24 cellular contexts compared by ENCODE assay signal in the genomic region with DNA sequence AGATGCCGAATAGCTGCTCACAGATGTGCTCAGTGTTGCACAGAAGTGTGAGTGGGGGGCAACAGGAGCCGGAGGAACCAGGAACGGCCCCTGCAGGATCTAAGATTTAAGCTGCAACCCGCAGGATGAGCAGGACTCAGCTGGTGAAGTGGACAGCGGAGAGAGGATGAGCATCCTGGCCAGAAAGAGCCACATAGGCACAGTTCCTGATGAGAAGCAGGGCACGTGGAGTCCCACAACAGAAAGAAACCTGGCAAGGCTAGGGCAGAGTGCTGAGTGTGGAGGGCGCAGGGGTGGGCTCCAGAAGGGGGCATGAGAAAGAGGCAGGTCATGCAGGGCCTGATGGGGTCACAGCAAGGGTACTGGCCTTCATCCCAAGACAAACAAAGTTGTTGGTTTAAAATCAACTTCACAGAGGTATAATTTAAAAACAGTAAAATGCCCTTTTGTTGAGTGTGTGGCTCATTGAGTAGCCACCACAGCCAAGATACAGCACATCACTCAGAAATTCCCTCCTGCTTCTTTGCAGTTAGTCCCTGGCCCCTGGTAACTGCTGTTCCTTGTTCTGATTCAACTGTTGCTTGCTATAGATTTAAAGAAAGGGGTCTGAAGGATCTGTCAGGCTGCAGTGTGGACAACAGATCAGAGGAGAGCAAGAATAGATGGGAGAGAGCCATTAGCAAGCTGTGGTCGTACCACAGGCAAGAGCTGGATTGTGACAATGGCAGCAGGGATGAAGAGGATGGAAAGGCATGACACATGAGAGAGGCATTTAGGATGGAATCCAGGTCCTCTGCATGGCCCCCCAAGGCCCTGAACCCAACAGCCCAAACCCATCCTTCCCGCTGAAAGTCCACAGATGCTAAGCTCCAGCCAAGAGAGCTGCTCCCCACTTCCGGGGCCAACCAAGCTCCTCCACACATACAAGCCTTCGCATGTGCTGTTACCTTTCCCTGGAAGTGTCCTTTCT. TPM values are rescaled to one million over a fixed set of nuclear protein-coding genes. Genes with fewer than 3 reads are reported as not detected.
DNase-seq lines count a peak whose midpoint lies in the region; ATAC-seq and TF ChIP-seq lines count a peak whose summit lies in the region.
"Had no signal": no experiment of that assay in that cellular context is flagged by ENCODE, and none has a peak within 500 bp of the region (broad histone marks: within the 10 kb centered on the region; RNA-seq: fewer than 3 reads in every experiment).

No MANE protein-coding gene starts in this region.

- H3K9ac ChIP-seq in SK-N-SH, result no peak overlapping the region

- H3K36me3 Mint-ChIP-seq in naive thymus-derived CD4-positive, alpha-beta T cell, result peaks cover 0 to 8% (median 4%) of the 10 kb centered on the region in 5 donors
- H3K36me3 Mint-ChIP-seq: IgD-negative memory B cell had no signal

- H3F3A ChIP-seq in SK-N-SH (replicated peaks; ENCODE audit: insufficient read depth), result peaks cover 6% of the 10 kb centered on the region

- no peak for TF ChIP-seq EP300 in SK-N-SH (IDR thresholded peaks at IDR 0.05; ENCODE audit: borderline replicate concordance in 1 of 2, low read depth in 1 of 2, low read length in 1 of 2)

- CTCF ChIA-PET in SK-N-SH (lab: Yijun Ruan, JAX), result interaction anchor here (0.9 to 1.2 kb wide), 3 partner anchors 37 to 212 kb away, joined by 3 to 5 read pairs (median 4); no protein-coding TSS in a partner anchor
- CTCF ChIA-PET in naive thymus-derived CD4-positive, alpha-beta T cell (lab: Charles Lee), result no interaction called here

- H3K27me3 Mint-ChIP-seq in naive thymus-derived CD4-positive, alpha-beta T cell, result peaks cover 0 to 14% (median 0%) of the 10 kb centered on the region in 5 donors

- POLR2A ChIA-PET in SK-N-SH (lab: Yijun Ruan, JAX), result no interaction called here
- POLR2A ChIA-PET in naive thymus-derived CD4-positive, alpha-beta T cell (lab: Charles Lee), result interaction anchor here (0.7 kb wide), 1 partner anchor 29 kb away, joined by 3 read pairs; no protein-coding TSS in a partner anchor

- no peak overlapping the region for H3K4me3 ChIP-seq in SK-N-SH (ENCODE audit: low read depth in 2 of 2, low read length in 1 of 2)
- H3K4me3 ChIP-seq in naive thymus-derived CD4-positive, alpha-beta T cell (ENCODE audit: low read length), result no peak overlapping the region
- H3K4me3 ChIP-seq: gastrocnemius medialis, psoas muscle, skin epidermis had no signal

- peak overlapping the region in 1 of 2 experiments; percentile 10; a peak in 1 of 4 replicates for H3K27ac ChIP-seq in SK-N-SH (ENCODE audit: low read depth in 2 of 2, low read length in 1 of 2)
- H3K27ac ChIP-seq in naive thymus-derived CD4-positive, alpha-beta T cell (ENCODE audit: low read depth, low read length), result no peak overlapping the region
- H3K27ac ChIP-seq: gastrocnemius medialis, HL-60, psoas muscle, skin epidermis had no signal

- H3K4me3 Mint-ChIP-seq in naive thymus-derived CD4-positive, alpha-beta T cell, result no peak overlapping the region
- H3K4me3 Mint-ChIP-seq: IgD-negative memory B cell, neural crest cell had no signal

- H3K4me1 ChIP-seq in SK-N-SH (ENCODE audit: control insufficient read depth in 1 of 2, insufficient read depth in 2 of 2, low read depth in 1 of 2, low read length in 1 of 2), result peaks cover 0 to 24% of the 10 kb centered on the region in 2 experiments; a peak in 2 of 4 replicates
- peaks cover 14 to 23% of the 10 kb centered on the region in 2 donors for H3K4me1 ChIP-seq in naive thymus-derived CD4-positive, alpha-beta T cell (ENCODE audit: control insufficient read depth in 2 of 2, insufficient read depth in 2 of 2, low read length in 2 of 2)
- H3K4me1 ChIP-seq: gastrocnemius medialis, psoas muscle had no signal

- H3K4me1 Mint-ChIP-seq in naive thymus-derived CD4-positive, alpha-beta T cell, result peaks cover 16 to 31% (median 18%) of the 10 kb centered on the region in 7 donors

- TF ChIP-seq RAD21 in SK-N-SH (IDR thresholded peaks at IDR 0.05; ENCODE audit: low read length), result no peak

- no peaks in the 10 kb centered on the region for H3K36me3 ChIP-seq in SK-N-SH (replicated peaks in 1 of 2; ENCODE audit: control insufficient read depth in 1 of 2, insufficient read depth in 2 of 2, low read length in 1 of 2)
- no peaks in the 10 kb centered on the region for H3K36me3 ChIP-seq in naive thymus-derived CD4-positive, alpha-beta T cell (ENCODE audit: control insufficient read depth in 2 of 3, insufficient read depth in 3 of 3, low read length in 3 of 3)
- H3K36me3 ChIP-seq: gastrocnemius medialis had no signal

- peak overlapping the region; percentile 44; the same call in 1 of the 2 replicates for H2AFZ ChIP-seq in SK-N-SH (ENCODE audit: low read depth)

- no peaks in the 10 kb centered on the region for H3K9me2 ChIP-seq in SK-N-SH

- intact Hi-C loops in naive thymus-derived CD4-positive, alpha-beta T cell (cut with micrococcal nuclease), result no loop called here

- H3K79me2 ChIP-seq in SK-N-SH (ENCODE audit: insufficient read depth), result no peaks in the 10 kb centered on the region

- no peak for TF ChIP-seq POLR2A in erythroblast (IDR thresholded peaks at IDR 0.05; ENCODE audit: low read length)

- WGBS in SK-N-SH (ENCODE audit: low lambda C conversion rate), result 78% methylated on average over 11 of the region's 11 CpGs

- no peaks in the 10 kb centered on the region for H3K27me3 ChIP-seq in SK-N-SH (ENCODE audit: insufficient read depth)
- no peaks in the 10 kb centered on the region for H3K27me3 ChIP-seq in naive thymus-derived CD4-positive, alpha-beta T cell (ENCODE audit: control insufficient read depth in 2 of 2, insufficient read depth in 2 of 2, low read length in 2 of 2)
- H3K27me3 ChIP-seq: gastrocnemius medialis had no signal

- H4K20me1 ChIP-seq in SK-N-SH (ENCODE audit: insufficient read depth), result no peaks in the 10 kb centered on the region

- DNase-seq in A172 (ENCODE audit: low spot score) (peak; percentile 41), ELR (ENCODE audit: low read depth) (peak; percentile 41), SK-N-SH (no peak), fibroblast of peridontal ligament (ENCODE audit: extremely low read depth) (peak; percentile 40), T-helper 2 cell (no peak), NCI-H2107 treated with DMSO at 0.1 percent for 48 hours (lab: John Stamatoyannopoulos, UW; ENCODE audit: unreplicated experiment) (no peak), erythroblast (lab: John Stamatoyannopoulos, UW) (no peak)
- no peak for DNase-seq in naive thymus-derived CD4-positive, alpha-beta T cell
- DNase-seq: activated CD4-positive, alpha-beta T cell treated with anti-CD3 and anti-CD28 coated beads for 1 hour; activated naive CD4-positive, alpha-beta T cell treated with anti-CD3 and anti-CD28 coated beads, Interleukin-2, amount 50 U/mL, for 16 hours; C1 segment of cervical spinal cord; central memory CD4-positive, alpha-beta T cell; gastrocnemius medialis; GDM1; hippocampal formation; NCI-H146; NCI-H526 treated with DMSO at 0.1 percent for 48 hours; psoas muscle; stimulated activated CD4-positive, alpha-beta T cell treated with anti-CD3 and anti-CD28 coated beads, Interleukin-1b, Interleukin-23, amount 100 ng/mL, for 48 hours; substantia nigra had no signal

- peak overlapping the region; percentile 11; the same call in 1 of the 2 replicates for H3K4me2 ChIP-seq in SK-N-SH

- H3K9me3 ChIP-seq in SK-N-SH, result peaks cover 9% of the 10 kb centered on the region; the same call in 1 of the 2 replicates
- H3K9me3 ChIP-seq in naive thymus-derived CD4-positive, alpha-beta T cell (ENCODE audit: control insufficient read depth in 2 of 3, low read length in 3 of 3), result no peaks in the 10 kb centered on the region
- H3K9me3 ChIP-seq: gastrocnemius medialis, psoas muscle had no signal

- no peak for ATAC-seq in naive thymus-derived CD4-positive, alpha-beta T cell
- ATAC-seq: gastrocnemius medialis, psoas muscle had no signal

- H3K9me3 Mint-ChIP-seq in naive thymus-derived CD4-positive, alpha-beta T cell, result peaks cover 0 to 13% (median 7%) of the 10 kb centered on the region in 11 donors

- TF ChIP-seq CTCF in SK-N-SH (IDR thresholded peaks at IDR 0.05), result no peak

- H3K27ac Mint-ChIP-seq in naive thymus-derived CD4-positive, alpha-beta T cell, result no peak overlapping the region

TF ChIP-seq in SK-N-SH, 30 proteins besides CTCF, POLR2A, EP300 and RAD21 (continues in another document):
- TF ChIP-seq, protein P1, sequence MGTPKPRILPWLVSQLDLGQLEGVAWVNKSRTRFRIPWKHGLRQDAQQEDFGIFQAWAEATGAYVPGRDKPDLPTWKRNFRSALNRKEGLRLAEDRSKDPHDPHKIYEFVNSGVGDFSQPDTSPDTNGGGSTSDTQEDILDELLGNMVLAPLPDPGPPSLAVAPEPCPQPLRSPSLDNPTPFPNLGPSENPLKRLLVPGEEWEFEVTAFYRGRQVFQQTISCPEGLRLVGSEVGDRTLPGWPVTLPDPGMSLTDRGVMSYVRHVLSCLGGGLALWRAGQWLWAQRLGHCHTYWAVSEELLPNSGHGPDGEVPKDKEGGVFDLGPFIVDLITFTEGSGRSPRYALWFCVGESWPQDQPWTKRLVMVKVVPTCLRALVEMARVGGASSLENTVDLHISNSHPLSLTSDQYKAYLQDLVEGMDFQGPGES (IDR thresholded peaks at IDR 0.05; ENCODE audit: low read depth, low read length), result no peak
- TF ChIP-seq TEAD4 (IDR thresholded peaks at IDR 0.05; ENCODE audit: borderline replicate concordance, insufficient read depth), result 0 out of 2 replicates have a peak, but pooled peaks have one; percentile 17
- no peak for TF ChIP-seq MEF2A (IDR thresholded peaks at IDR 0.05; ENCODE audit: borderline replicate concordance, low read depth)
- no peak for TF ChIP-seq RFX5 (IDR thresholded peaks at IDR 0.05; ENCODE audit: low read length)
- TF ChIP-seq JUND (IDR thresholded peaks at IDR 0.05), result no peak
- no peak for TF ChIP-seq GATA2 (CRISPR knock-in tag; IDR thresholded peaks at IDR 0.05)
- TF ChIP-seq USF2 (IDR thresholded peaks at IDR 0.05; ENCODE audit: borderline replicate concordance, low read depth, low read length), result no peak
- no peak for TF ChIP-seq FOSL2 (IDR thresholded peaks at IDR 0.05; ENCODE audit: borderline replicate concordance, low read depth)
- no peak for TF ChIP-seq ELF1 (IDR thresholded peaks at IDR 0.05)

RNA-seq across cellular contexts. Expression of gene OSBPL3, which starts 53.1 kb away (rescaled TPM):
- total RNA-seq in A172 (2014; rRNA removed; shearing (Covaris generic)), result 17.5 and 19.1 TPM in 2 replicates
- polyA plus RNA-seq in SK-N-SH (2012; rRNA removed), result 22.6 and 23.2 TPM in 2 replicates
- polyA plus RNA-seq in SK-N-SH (2012; cell fraction: cytosol; rRNA removed), result 19.3 and 20.5 TPM in 2 replicates
- polyA plus RNA-seq in SK-N-SH (2012; cell fraction: nucleus; rRNA removed), result 53.0 and 90.2 TPM in 2 replicates
- total RNA-seq in naive thymus-derived CD4-positive, alpha-beta T cell, result 10 to 100 TPM; 17.1 to 75.7 (median 22.7) TPM
- 1 to 10 TPM; 4.5 to 5.0 TPM for polyA plus RNA-seq in naive thymus-derived CD4-positive, alpha-beta T cell

Comparison
In these comparisons a context has a peak if more than half of its experiments do, and no peak if none do; other contexts are left out.
1. DNase-seq: peak in A172 (single experiment), ELR (single experiment) and fibroblast of peridontal ligament (single experiment); none in SK-N-SH (single experiment), T-helper 2 cell (0 of 5), NCI-H2107 treated with DMSO at 0.1 percent for 48 hours (single experiment), erythroblast (0 of 2) and naive thymus-derived CD4-positive, alpha-beta T cell (0 of 9).